21 cellular contexts compared by ENCODE assay signal in the genomic region with DNA sequence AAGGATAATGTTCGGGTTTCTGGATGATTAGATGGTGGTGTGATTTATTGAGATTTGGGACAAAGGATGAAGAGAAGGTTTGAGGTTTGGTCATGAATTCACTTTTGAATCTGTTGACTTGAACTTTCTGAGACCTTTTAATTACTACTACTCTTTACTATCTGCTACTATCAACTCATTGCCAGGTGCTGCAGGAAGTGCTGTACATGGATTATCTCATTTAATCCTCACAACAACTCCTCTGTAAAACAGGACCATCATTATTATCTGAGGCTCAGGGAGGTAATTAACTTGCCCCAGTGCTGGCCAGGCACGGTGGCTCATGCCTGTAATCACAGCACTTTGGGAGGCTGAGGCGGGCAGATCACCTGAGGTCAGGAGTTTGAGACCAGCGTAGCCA. TPM values are rescaled to one million over a fixed set of nuclear protein-coding genes. Genes with fewer than 3 reads are reported as not detected.
"Had no signal": no experiment of that assay in that cellular context is flagged by ENCODE, and none has a peak within 500 bp of the region (broad histone marks: within the 10 kb centered on the region; RNA-seq: fewer than 3 reads in every experiment).

No MANE protein-coding gene starts in this region.

- H3K27me3 Mint-ChIP-seq: activated CD8-positive, alpha-beta memory T cell treated with anti-CD3 and anti-CD28 coated beads, Interleukin-2, amount 10 ng/mL, durations not matched to agents 7 days and 5 days; activated naive CD8-positive, alpha-beta T cell treated with anti-CD3 and anti-CD28 coated beads, Interleukin-2, amount 50 U/mL, for 24 hours; activated T-cell treated with anti-CD3 and anti-CD28 coated beads, Interleukin-2, amount 50 U/mL, for 24 hours; effector memory CD8-positive, alpha-beta T cell had no signal

- H3K4me3 ChIP-seq: breast epithelium, heart left ventricle, sigmoid colon, spleen had no signal

- H3K9me3 Mint-ChIP-seq: activated naive CD8-positive, alpha-beta T cell treated with anti-CD3 and anti-CD28 coated beads, Interleukin-2, amount 50 U/mL, for 24 hours; activated T-cell treated with anti-CD3 and anti-CD28 coated beads, Interleukin-2, amount 50 U/mL, for 24 hours; effector memory CD8-positive, alpha-beta T cell; immature natural killer cell; nephron progenitor cell; T-helper 1 cell treated with Interleukin-12 subunit alpha and Interleukin-12 subunit beta and Interleukin-4 antibody, amounts not matched to agents 30 μg/mL and 1 μg/mL, for 36 hours had no signal

- H3K36me3 Mint-ChIP-seq: activated CD8-positive, alpha-beta memory T cell treated with anti-CD3 and anti-CD28 coated beads, Interleukin-2, amount 10 ng/mL, durations not matched to agents 7 days and 5 days; immature natural killer cell had no signal

- H3K27ac Mint-ChIP-seq: activated T-cell treated with anti-CD3 and anti-CD28 coated beads, Interleukin-2, amount 50 U/mL, for 24 hours; nephron progenitor cell had no signal

- DNase-seq: activated CD4-positive, alpha-beta T cell treated with anti-CD3 and anti-CD28 coated beads, Interleukin-2, amount 50 U/mL, for 1 hour; activated CD8-positive, alpha-beta memory T cell treated with anti-CD3 and anti-CD28 coated beads, Interleukin-2, amount 10 ng/mL, durations not matched to agents 7 days and 5 days; activated gamma-delta T cell treated with Interleukin-2 at 50 U/mL for 16 hours; activated naive CD8-positive, alpha-beta T cell treated with anti-CD3 and anti-CD28 coated beads, Interleukin-2, amount 50 U/mL, for 24 hours; activated T-cell treated with anti-CD3 and anti-CD28 coated beads, Interleukin-2, amount 50 U/mL, for 24 hours; aorta; cerebellar nuclear complex; effector memory CD8-positive, alpha-beta T cell; foreskin keratinocyte; heart left ventricle; immature natural killer cell; mesendoderm; nephron progenitor cell; sigmoid colon; spleen had no signal

- H3K27ac ChIP-seq: foreskin keratinocyte had no signal

- H3K27me3 ChIP-seq: breast epithelium, foreskin keratinocyte, heart left ventricle, sigmoid colon, spleen had no signal

- H3K4me3 Mint-ChIP-seq: activated CD8-positive, alpha-beta memory T cell treated with anti-CD3 and anti-CD28 coated beads, Interleukin-2, amount 10 ng/mL, durations not matched to agents 7 days and 5 days; activated naive CD8-positive, alpha-beta T cell treated with anti-CD3 and anti-CD28 coated beads, Interleukin-2, amount 50 U/mL, for 24 hours; activated T-cell treated with anti-CD3 and anti-CD28 coated beads, Interleukin-2, amount 50 U/mL, for 24 hours; T-helper 1 cell treated with Interleukin-12 subunit alpha and Interleukin-12 subunit beta and Interleukin-4 antibody, amounts not matched to agents 30 μg/mL and 1 μg/mL, for 36 hours had no signal

- ATAC-seq: activated CD4-positive, CD25-positive, alpha-beta regulatory T cell treated with anti-CD3 and anti-CD28 coated beads, Interleukin-2, amount 50 U/mL, for 24 hours; activated CD8-positive, alpha-beta memory T cell treated with anti-CD3 and anti-CD28 coated beads, Interleukin-2, amount 10 ng/mL, durations not matched to agents 7 days and 5 days; activated naive CD8-positive, alpha-beta T cell treated with anti-CD3 and anti-CD28 coated beads, Interleukin-2, amount 50 U/mL, for 24 hours; effector memory CD8-positive, alpha-beta T cell; foreskin keratinocyte; heart left ventricle had no signal

RNA-seq across cellular contexts. Expression of a gene that starts 56.7 kb away (rescaled TPM):
- total RNA-seq: activated CD8-positive, alpha-beta memory T cell treated with anti-CD3 and anti-CD28 coated beads, Interleukin-2, amount 10 ng/mL, durations not matched to agents 7 days and 5 days; aorta; breast epithelium; foreskin keratinocyte; heart left ventricle; lower leg skin; osteocyte; sigmoid colon; spleen; urinary bladder had no signal
